Comparison of ENCODE assay signal across 13 cellular contexts in genomic region chr17:81885869-81886548, GRCh38. TPM values are rescaled to one million over a fixed set of nuclear protein-coding genes. Genes with fewer than 3 reads are reported as not detected.
DNase-seq lines count a peak whose midpoint lies in the region; ATAC-seq lines count a peak whose summit lies in the region.
"Had no signal": no experiment of that assay in that cellular context is flagged by ENCODE, and none has a peak within 500 bp of the region (broad histone marks: within the 10 kb centered on the region; RNA-seq: fewer than 3 reads in every experiment).

No MANE protein-coding gene starts in this region.

- H3K27ac Mint-ChIP-seq in activated naive CD4-positive, alpha-beta T cell treated with anti-CD3 and anti-CD28 coated beads, Interleukin-2, amount 50 U/mL, for 72 hours = peak overlapping the region; percentile 11 to 92
- H3K27ac Mint-ChIP-seq: neural progenitor cell had no signal

- peak in 71 of 76 experiments; percentile 22 to 89 (median 76) for DNase-seq in HUDEP-2 (lab: John Stamatoyannopoulos, UW; ENCODE audit: unreplicated experiment in 76 of 76)
- no peak for DNase-seq in activated naive CD4-positive, alpha-beta T cell treated with anti-CD3 and anti-CD28 coated beads, Interleukin-2, amount 50 U/mL, for 72 hours (ENCODE audit: low spot score in 2 of 2)
- DNase-seq in kidney tubule cell (ENCODE audit: low spot score) = peak; percentile 97
- DNase-seq in AML-193 (lab: John Stamatoyannopoulos, UW) = no peak
- DNase-seq: heart right ventricle, NCI-H187 had no signal

- peaks cover 43 to 44% of the 10 kb centered on the region in 2 donors for H3K36me3 Mint-ChIP-seq in activated naive CD4-positive, alpha-beta T cell treated with anti-CD3 and anti-CD28 coated beads, Interleukin-2, amount 50 U/mL, for 72 hours

- no peak overlapping the region for H3K4me3 ChIP-seq in BLaER1
- H3K4me3 ChIP-seq: cardiac muscle cell, heart right ventricle, neural progenitor cell had no signal

- H4K20me1 ChIP-seq in BLaER1 = peaks cover 75% of the 10 kb centered on the region

- peaks cover 95% of the 10 kb centered on the region for H3K36me3 ChIP-seq in BLaER1

- H3K27ac ChIP-seq in BLaER1 = no peak overlapping the region
- H3K27ac ChIP-seq: cardiac muscle cell, heart right ventricle, neural progenitor cell had no signal

- no peaks in the 10 kb centered on the region for H3K9me3 ChIP-seq in BLaER1
- H3K9me3 ChIP-seq: heart right ventricle had no signal

- peaks cover 14% of the 10 kb centered on the region for H3K4me1 ChIP-seq in BLaER1

- H3K27me3 ChIP-seq in BLaER1 = no peaks in the 10 kb centered on the region
- H3K27me3 ChIP-seq: cardiac muscle cell, heart right ventricle, neural progenitor cell had no signal

- no peaks in the 10 kb centered on the region for H3K9me3 Mint-ChIP-seq in activated naive CD4-positive, alpha-beta T cell treated with anti-CD3 and anti-CD28 coated beads, Interleukin-2, amount 50 U/mL, for 72 hours
- H3K9me3 Mint-ChIP-seq: neural progenitor cell had no signal

- H3K4me2 ChIP-seq in BLaER1 = no peak overlapping the region
- H3K4me2 ChIP-seq: neural progenitor cell had no signal

- 0 out of 2 replicates have a peak overlapping the region, but pooled peaks have one; percentile 21 for H3K9ac ChIP-seq in BLaER1
- H3K9ac ChIP-seq: neural progenitor cell had no signal

- ATAC-seq in activated naive CD4-positive, alpha-beta T cell treated with anti-CD3 and anti-CD28 coated beads, Interleukin-2, amount 50 U/mL, for 72 hours = peak in 1 of 2 donors; percentile 80
- ATAC-seq in HG02981 (IDR thresholded peaks at IDR 0.05; ENCODE audit: unreplicated experiment) = no peak
- no peak for ATAC-seq in GM19324 (IDR thresholded peaks at IDR 0.05; ENCODE audit: low FRiP score, unreplicated experiment)
- ATAC-seq in GM21367 (IDR thresholded peaks at IDR 0.05; ENCODE audit: unreplicated experiment) = no peak
- ATAC-seq: Right ventricle myocardium inferior had no signal

RNA-seq across cellular contexts. Expression of gene ALYREF, which starts 5.4 kb away (rescaled TPM):
- total RNA-seq in activated naive CD4-positive, alpha-beta T cell treated with anti-CD3 and anti-CD28 coated beads, Interleukin-2, amount 50 U/mL, for 72 hours = 100 to 1,000 TPM; 186 TPM

RNA-seq across cellular contexts. Expression of gene ANAPC11, which starts 5.5 kb away (rescaled TPM):
- 100 to 1,000 TPM; 122 to 154 TPM for total RNA-seq in activated naive CD4-positive, alpha-beta T cell treated with anti-CD3 and anti-CD28 coated beads, Interleukin-2, amount 50 U/mL, for 72 hours

RNA-seq across cellular contexts. Expression of gene ARHGDIA, which starts 14.9 kb away (rescaled TPM):
- 100 to 1,000 TPM; 328 to 513 TPM for total RNA-seq in activated naive CD4-positive, alpha-beta T cell treated with anti-CD3 and anti-CD28 coated beads, Interleukin-2, amount 50 U/mL, for 72 hours

RNA-seq across cellular contexts. Expression of gene NPB, which starts 16.0 kb away (rescaled TPM):
- under 1 TPM in 1 of 2 donors, not detected in 1; 0.27 TPM for total RNA-seq in activated naive CD4-positive, alpha-beta T cell treated with anti-CD3 and anti-CD28 coated beads, Interleukin-2, amount 50 U/mL, for 72 hours

RNA-seq across cellular contexts. Expression of gene PCYT2, which starts 25.2 kb away (rescaled TPM):
- total RNA-seq in activated naive CD4-positive, alpha-beta T cell treated with anti-CD3 and anti-CD28 coated beads, Interleukin-2, amount 50 U/mL, for 72 hours = 10 to 100 TPM; 16.4 to 20.1 TPM

Comparison
In these comparisons a context has a peak if more than half of its experiments do, and no peak if none do; other contexts are left out.
1. DNase-seq: peak in HUDEP-2 (71 of 76) and kidney tubule cell (single experiment); none in activated naive CD4-positive, alpha-beta T cell treated with anti-CD3 and anti-CD28 coated beads, Interleukin-2, amount 50 U/mL, for 72 hours (0 of 2) and AML-193 (0 of 2).